In genomic region chr3:58306662-58307286, GRCh38 we compare ENCODE assay signal across 8 cellular contexts. TPM values are rescaled to one million over a fixed set of nuclear protein-coding genes. Genes with fewer than 3 reads are reported as not detected.
A peak's percentile ranks its signal among the peaks of the same experiment; 100 is the strongest.
DNase-seq lines count a peak whose midpoint lies in the region; ATAC-seq and TF ChIP-seq lines count a peak whose summit lies in the region.

No MANE protein-coding gene starts in this region.

- CTCF ChIA-PET in CD4-positive, alpha-beta memory T cell (lab: Charles Lee; ENCODE audit: partially characterized antibody), result interaction anchor here (0.6 to 5.9 kb wide), 48 partner anchors 11 to 1424 kb away, joined by 3 to 89 read pairs (median 6); partner anchors contain the start of genes ABHD6, FLNB, KCTD6 and PDHB
- CTCF ChIA-PET in activated naive CD4-positive, alpha-beta T cell treated with anti-CD3 and anti-CD28 coated beads, Interleukin-2, amount 10 ng/mL, durations not matched to agents 7 days and 5 days (lab: Charles Lee), result interaction anchor here (0.6 to 4.5 kb wide), 49 partner anchors 9 to 1138 kb away, joined by 3 to 54 read pairs (median 4); partner anchors contain the start of genes ABHD6, KCTD6 and PXK

- H3K79me2 ChIP-seq in trophoblast cell (ENCODE audit: control insufficient read depth, insufficient read depth, low read length, poor library complexity), result peaks cover 10% of the 10 kb centered on the region

- H4K91ac ChIP-seq in trophoblast cell (ENCODE audit: low read depth, low read length), result peak overlapping the region; percentile 89

- H3K4me3 Mint-ChIP-seq in CD4-positive, alpha-beta memory T cell, result peak overlapping the region; percentile 96 to 100 (median 98)
- peak overlapping the region; percentile 94 for H3K4me3 Mint-ChIP-seq in activated naive CD4-positive, alpha-beta T cell treated with anti-CD3 and anti-CD28 coated beads, Interleukin-2, amount 10 ng/mL, durations not matched to agents 7 days and 5 days

- peak overlapping the region; percentile 93 for H3K27ac ChIP-seq in CD4-positive, alpha-beta memory T cell (ENCODE audit: low read depth, low read length)
- H3K27ac ChIP-seq in heart left ventricle, result peak overlapping the region; percentile 90 to 99 (median 96)
- peak overlapping the region; percentile 93 for H3K27ac ChIP-seq in trophoblast cell (ENCODE audit: low read depth, low read length)

- peak overlapping the region; percentile 91 for H4K8ac ChIP-seq in trophoblast cell (ENCODE audit: low read depth, low read length)

- peaks cover 8% of the 10 kb centered on the region for H3K36me3 ChIP-seq in CD4-positive, alpha-beta memory T cell (ENCODE audit: insufficient read depth, low read length)
- peaks cover 0 to 33% (median 19%) of the 10 kb centered on the region in 9 donors for H3K36me3 ChIP-seq in heart left ventricle
- peaks cover 12 to 16% of the 10 kb centered on the region in 2 experiments for H3K36me3 ChIP-seq in trophoblast cell (ENCODE audit: control insufficient read depth in 1 of 2, insufficient read depth in 2 of 2, low read length in 2 of 2)

- DNase-seq in CD4-positive, alpha-beta memory T cell, result peak in 4 of 5 donors; percentile 13 to 62 (median 22)
- DNase-seq in NB4 (ENCODE audit: low read depth), result peak; percentile 41
- DNase-seq in activated naive CD4-positive, alpha-beta T cell treated with anti-CD3 and anti-CD28 coated beads, Interleukin-2, amount 10 ng/mL, durations not matched to agents 7 days and 5 days, result peak; percentile 54
- peak; percentile 33 to 66 (median 50) for DNase-seq in heart left ventricle
- DNase-seq in trophoblast cell, result peak; percentile 15 to 43
- DNase-seq in NCI-H510A treated with DMSO at 0.1 percent for 48 hours (lab: John Stamatoyannopoulos, UW), result no peak

- H2BK12ac ChIP-seq in trophoblast cell (ENCODE audit: low read length), result no peak overlapping the region

- H3K4me2 ChIP-seq in trophoblast cell (ENCODE audit: low read length), result peak overlapping the region; percentile 82

- WGBS in heart left ventricle, 4 donors, result 0 to 1% (median 0%) methylated on average over 19 of the region's 19 CpGs
- WGBS in trophoblast cell (ENCODE audit: extremely low coverage, insufficient coverage, insufficient read length), result no CpG with 5 or more reads among the region's 19 CpGs

- H3K9ac ChIP-seq in trophoblast cell (ENCODE audit: low read length), result peak overlapping the region; percentile 97

- H3K14ac ChIP-seq in trophoblast cell (ENCODE audit: low read length), result peak overlapping the region; percentile 85

- H3K4me3 ChIP-seq in CD4-positive, alpha-beta memory T cell (ENCODE audit: low read length in 2 of 2), result peak overlapping the region; percentile 79 to 80
- H3K4me3 ChIP-seq in NB4 (ENCODE audit: low read depth, low read length) (peak overlapping the region; percentile 99), heart left ventricle (peak overlapping the region; percentile 80 to 97 (median 86)), trophoblast cell (ENCODE audit: low read depth, low read length) (peak overlapping the region; percentile 92)

- POLR2A ChIA-PET in CD4-positive, alpha-beta memory T cell (lab: Charles Lee; ENCODE audit: partially characterized antibody), result interaction anchor here (0.9 to 4.0 kb wide), 22 partner anchors 10 to 1079 kb away, joined by 3 to 40 read pairs (median 4); partner anchors contain the start of genes ABHD6, APPL1, ARF4 and FLNB

- ATAC-seq in GM19468 (IDR thresholded peaks at IDR 0.05; ENCODE audit: extremely low read depth, unreplicated experiment) (peak; percentile 2), heart left ventricle (peak; percentile 8 to 41 (median 32)), GM21360 (IDR thresholded peaks at IDR 0.05; ENCODE audit: unreplicated experiment) (no peak)

- peaks cover 27% of the 10 kb centered on the region for H3K4me1 ChIP-seq in CD4-positive, alpha-beta memory T cell (ENCODE audit: insufficient read depth, low read length)
- H3K4me1 ChIP-seq in heart left ventricle (peaks cover 5 to 36% (median 26%) of the 10 kb centered on the region in 12 donors), trophoblast cell (ENCODE audit: control insufficient read depth in 1 of 2, insufficient read depth in 2 of 2, low read length in 2 of 2) (peaks cover 3 to 6% of the 10 kb centered on the region in 2 experiments)

- H4K12ac ChIP-seq in trophoblast cell (ENCODE audit: low read depth, low read length), result peak overlapping the region; percentile 3

- peaks cover 0 to 5% (median 1%) of the 10 kb centered on the region in 8 donors for H3K9me3 Mint-ChIP-seq in CD4-positive, alpha-beta memory T cell
- no peaks in the 10 kb centered on the region for H3K9me3 Mint-ChIP-seq in activated naive CD4-positive, alpha-beta T cell treated with anti-CD3 and anti-CD28 coated beads, Interleukin-2, amount 10 ng/mL, durations not matched to agents 7 days and 5 days

- H3K27me3 Mint-ChIP-seq in CD4-positive, alpha-beta memory T cell, result peaks cover 0 to 3% of the 10 kb centered on the region in 2 donors
- peaks cover 15% of the 10 kb centered on the region for H3K27me3 Mint-ChIP-seq in activated naive CD4-positive, alpha-beta T cell treated with anti-CD3 and anti-CD28 coated beads, Interleukin-2, amount 10 ng/mL, durations not matched to agents 7 days and 5 days

- H3K27ac Mint-ChIP-seq in CD4-positive, alpha-beta memory T cell, result peak overlapping the region; percentile 96 to 100 (median 100)
- peak overlapping the region; percentile 99 for H3K27ac Mint-ChIP-seq in activated naive CD4-positive, alpha-beta T cell treated with anti-CD3 and anti-CD28 coated beads, Interleukin-2, amount 10 ng/mL, durations not matched to agents 7 days and 5 days

- intact Hi-C loops in CD4-positive, alpha-beta memory T cell (cut with micrococcal nuclease), result loop anchor here (1.0 to 5.0 kb wide), 11 partner anchors 14 to 1624 kb away; partner anchors contain the start of genes ABHD6, FLNB, KCTD6 and PDHB
- intact Hi-C loops in heart left ventricle (cut with DNase I), result loop anchor here in 7 of 10 donors (2.0 to 10.0 kb wide), 8 partner anchors 69 to 328 kb away; partner anchors contain the start of genes KCTD6 (in 5 of the 7), ABHD6 (in 2 of the 7) and FLNB (in 2 of the 7)

- peaks cover 4% of the 10 kb centered on the region for H3K79me1 ChIP-seq in trophoblast cell (ENCODE audit: low read length)

- no peaks in the 10 kb centered on the region for H3K27me3 ChIP-seq in CD4-positive, alpha-beta memory T cell (ENCODE audit: insufficient read depth, low read length)
- H3K27me3 ChIP-seq in heart left ventricle (peaks cover 0 to 5% (median 0%) of the 10 kb centered on the region in 9 donors), trophoblast cell (ENCODE audit: insufficient read depth, low read length) (no peaks in the 10 kb centered on the region)

- peak overlapping the region; percentile 75 for H2AFZ ChIP-seq in trophoblast cell (ENCODE audit: insufficient read depth, low read length, poor library complexity)

- H3K36me3 Mint-ChIP-seq in CD4-positive, alpha-beta memory T cell, result peaks cover 14 to 32% of the 10 kb centered on the region in 2 donors
- peaks cover 18% of the 10 kb centered on the region for H3K36me3 Mint-ChIP-seq in activated naive CD4-positive, alpha-beta T cell treated with anti-CD3 and anti-CD28 coated beads, Interleukin-2, amount 10 ng/mL, durations not matched to agents 7 days and 5 days

- no peak overlapping the region for H3K23ac ChIP-seq in trophoblast cell (ENCODE audit: low read length)

- H3K4me1 Mint-ChIP-seq in CD4-positive, alpha-beta memory T cell, result peaks cover 23 to 37% (median 30%) of the 10 kb centered on the region in 4 donors
- H3K4me1 Mint-ChIP-seq in activated naive CD4-positive, alpha-beta T cell treated with anti-CD3 and anti-CD28 coated beads, Interleukin-2, amount 10 ng/mL, durations not matched to agents 7 days and 5 days, result peaks cover 36% of the 10 kb centered on the region

- peak overlapping the region; percentile 73 for H3K4ac ChIP-seq in trophoblast cell (ENCODE audit: low read depth, low read length)

- H3K18ac ChIP-seq in trophoblast cell (ENCODE audit: low read length), result no peak overlapping the region

- no peaks in the 10 kb centered on the region for H3K9me3 ChIP-seq in CD4-positive, alpha-beta memory T cell (ENCODE audit: control insufficient read depth in 1 of 2, low read length in 2 of 2)
- H3K9me3 ChIP-seq in heart left ventricle, result no peaks in the 10 kb centered on the region
- no peaks in the 10 kb centered on the region for H3K9me3 ChIP-seq in trophoblast cell (ENCODE audit: insufficient read depth, low read depth, low read length)

- no peak overlapping the region for H2AK5ac ChIP-seq in trophoblast cell (ENCODE audit: low read length)

- H2BK120ac ChIP-seq in trophoblast cell (ENCODE audit: insufficient read depth, low read length, poor library complexity), result no peak overlapping the region

- peak overlapping the region; percentile 82 for H2BK5ac ChIP-seq in trophoblast cell (ENCODE audit: low read depth, low read length, poor library complexity)

- no peak for TF ChIP-seq POLR2A in NB4 (IDR thresholded peaks at IDR 0.05; ENCODE audit: extremely low read depth, insufficient read length)
- TF ChIP-seq POLR2A in heart left ventricle (IDR thresholded peaks at IDR 0.05), result no peak

- TF ChIP-seq CTCF in NB4 (IDR thresholded peaks at IDR 0.05; ENCODE audit: low read depth, low read length) (no peak), heart left ventricle (IDR thresholded peaks at IDR 0.05) (peak in 1 of 12 donors; percentile 6)

RNA-seq across cellular contexts. Expression of gene HTD2, which starts 0.5 kb away (rescaled TPM):
- 10 to 100 TPM in 1 of 2 experiments, 1 to 10 TPM in 1; 9.2 to 10.5 TPM for total RNA-seq in CD4-positive, alpha-beta memory T cell
- 10 to 100 TPM; 25.1 to 28.8 TPM for polyA plus RNA-seq in CD4-positive, alpha-beta memory T cell
- 10 to 100 TPM in 6 of 9 donors, 1 to 10 TPM in 3; 5.7 to 21.6 (median 12.4) TPM for total RNA-seq in heart left ventricle
- 10 to 100 TPM in 1 of 2 donors, 1 to 10 TPM in 1; 2.7 to 19.0 TPM for polyA plus RNA-seq in heart left ventricle
- polyA plus RNA-seq in trophoblast cell (2013), result 4.4 and 5.4 TPM in 2 replicates

RNA-seq across cellular contexts. Expression of gene RPP14, which starts 0.7 kb away (rescaled TPM):
- total RNA-seq in CD4-positive, alpha-beta memory T cell, result 10 to 100 TPM; 15.1 to 15.4 TPM
- polyA plus RNA-seq in CD4-positive, alpha-beta memory T cell, result 1 to 10 TPM; 6.1 to 6.3 TPM
- total RNA-seq in heart left ventricle, result 10 to 100 TPM in 8 of 9 donors, 1 to 10 TPM in 1; 9.6 to 32.4 (median 24.0) TPM
- polyA plus RNA-seq in heart left ventricle, result 10 to 100 TPM; 18.6 to 27.9 TPM
- polyA plus RNA-seq in trophoblast cell (2013), result 8.7 and 9.9 TPM in 2 replicates

RNA-seq across cellular contexts. Expression of gene PXK, which starts 25.9 kb away (rescaled TPM):
- 10 to 100 TPM; 20.0 to 20.2 TPM for total RNA-seq in CD4-positive, alpha-beta memory T cell
- 10 to 100 TPM; 23.5 to 28.7 TPM for polyA plus RNA-seq in CD4-positive, alpha-beta memory T cell
- total RNA-seq in heart left ventricle, result 10 to 100 TPM in 7 of 9 donors, 1 to 10 TPM in 2; 8.2 to 24.3 (median 13.6) TPM
- polyA plus RNA-seq in heart left ventricle, result 10 to 100 TPM in 1 of 2 donors, 1 to 10 TPM in 1; 3.4 to 12.1 TPM
- 7.8 and 8.5 TPM in 2 replicates for polyA plus RNA-seq in trophoblast cell (2013)
